Comparison of ENCODE assay signal across 8 cellular contexts in the genomic region with DNA sequence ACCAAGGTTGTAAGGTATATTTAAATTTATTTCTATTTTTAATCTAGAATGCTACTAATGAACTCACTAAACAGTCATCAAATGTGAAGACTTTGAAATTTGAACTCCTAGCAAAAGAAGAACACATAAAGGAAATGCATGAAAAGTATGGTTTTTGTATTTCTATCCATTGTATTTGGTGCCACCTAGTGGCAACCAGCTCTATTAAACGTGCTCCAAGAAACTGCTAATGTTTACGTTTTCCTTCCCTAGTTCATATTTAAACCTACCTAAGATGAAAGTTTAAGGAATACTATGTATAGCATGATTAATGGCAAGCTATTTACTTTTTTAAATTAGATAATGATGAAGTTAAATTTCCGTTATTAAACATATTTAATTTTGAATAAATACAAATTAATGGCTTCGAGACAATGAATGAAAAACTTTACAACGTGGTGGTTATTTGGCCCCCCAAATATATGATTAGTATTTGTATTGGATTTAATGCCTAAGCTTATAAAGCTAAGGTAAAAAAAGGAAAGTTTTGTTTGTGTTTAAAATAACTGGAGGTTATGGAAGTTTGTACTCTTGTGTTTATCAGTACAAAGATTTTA.
A peak's percentile ranks its signal among the peaks of the same experiment; 100 is the strongest.
DNase-seq lines count a peak whose midpoint lies in the region; ATAC-seq and TF ChIP-seq lines count a peak whose summit lies in the region.

No MANE protein-coding gene starts in this region.

- no peak overlapping the region for H3K4me3 ChIP-seq in coronary artery

- peak; percentile 66 for ATAC-seq in GM21390 (IDR thresholded peaks at IDR 0.05; ENCODE audit: unreplicated experiment)

- DNase-seq in SIG-M5 treated with dmso at 0.1 percent for 504 hours (lab: John Stamatoyannopoulos, UW; ENCODE audit: unreplicated experiment) (peak; percentile 36), SIG-M5 (lab: John Stamatoyannopoulos, UW) (no peak), MV-4-11 (lab: John Stamatoyannopoulos, UW) (peak; percentile 49), SKM-1 (lab: John Stamatoyannopoulos, UW; ENCODE audit: unreplicated experiment) (peak; percentile 22), fibroblast of peridontal ligament (ENCODE audit: extremely low read depth) (peak; percentile 84), pons (ENCODE audit: low spot score) (peak; percentile 62), coronary artery (ENCODE audit: low spot score) (no peak)

- no peak for TF ChIP-seq CTCF in coronary artery (IDR thresholded peaks at IDR 0.05)

- no peak overlapping the region for H3K27ac ChIP-seq in coronary artery

Comparison
In these comparisons a context has a peak if more than half of its experiments do, and no peak if none do; other contexts are left out.
1. DNase-seq: peak in SIG-M5 treated with dmso at 0.1 percent for 504 hours (single experiment), MV-4-11 (single experiment), SKM-1 (single experiment), fibroblast of peridontal ligament (single experiment) and pons (single experiment); none in SIG-M5 (single experiment) and coronary artery (single experiment).